In the genomic region with DNA sequence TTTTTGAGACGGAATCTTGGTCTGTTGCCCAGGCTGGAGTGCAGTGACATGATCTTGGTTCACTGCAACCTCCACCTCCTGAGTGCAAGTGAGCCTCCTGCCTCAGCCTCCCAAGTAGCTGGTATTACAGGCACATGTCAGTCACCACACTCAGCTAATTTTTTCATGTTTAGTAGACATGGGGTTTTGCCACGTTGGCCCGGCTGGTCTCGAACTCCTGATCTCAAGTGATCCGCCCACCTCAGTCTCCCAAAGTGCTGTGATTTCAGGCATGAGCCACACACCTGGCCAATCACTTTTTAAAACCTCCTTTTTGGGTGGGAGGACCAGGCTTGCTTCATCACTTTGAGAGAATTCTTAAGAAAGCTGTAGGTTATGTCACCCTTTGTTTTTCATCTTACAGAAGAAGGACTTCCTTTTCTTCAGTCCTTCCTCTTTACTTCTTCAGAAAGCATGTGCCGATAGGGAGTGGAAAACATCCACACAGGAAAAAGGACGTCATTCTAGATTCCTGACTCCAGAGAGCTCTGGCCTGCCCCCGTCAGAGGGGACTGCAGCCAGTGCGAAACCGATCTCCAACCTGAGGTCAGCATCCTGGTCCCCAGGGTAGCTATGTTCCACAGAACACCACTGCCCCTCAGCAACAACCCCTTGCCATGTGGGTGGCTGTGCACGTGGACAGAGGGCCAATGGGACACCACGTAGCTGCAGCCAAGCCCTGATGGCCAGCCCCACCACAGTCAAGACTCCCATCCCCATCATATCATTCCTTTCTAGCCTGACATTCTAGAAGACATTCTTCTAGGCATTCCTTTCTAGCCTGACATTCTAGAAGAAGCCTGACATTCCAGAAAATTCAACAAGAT, we compare ENCODE assay signal across 12 cellular contexts. TPM values are rescaled to one million over a fixed set of nuclear protein-coding genes. Genes with fewer than 3 reads are reported as not detected.
DNase-seq lines count a peak whose midpoint lies in the region; ATAC-seq and TF ChIP-seq lines count a peak whose summit lies in the region.
"Had no signal": no experiment of that assay in that cellular context is flagged by ENCODE, and none has a peak within 500 bp of the region (broad histone marks: within the 10 kb centered on the region; RNA-seq: fewer than 3 reads in every experiment).

No MANE protein-coding gene starts in this region.

- no peaks in the 10 kb centered on the region for H3K27me3 Mint-ChIP-seq in memory B cell
- H3K27me3 Mint-ChIP-seq: T-cell had no signal

- H3K9me3 Mint-ChIP-seq in memory B cell = no peaks in the 10 kb centered on the region
- H3K9me3 Mint-ChIP-seq: T-cell had no signal

- H3K4me3 ChIP-seq in brain microvascular endothelial cell (ENCODE audit: low read depth, low read length) (no peak overlapping the region), aorta (ENCODE audit: low read length in 2 of 2) (no peak overlapping the region)
- H3K4me3 ChIP-seq: coronary artery had no signal

- intact Hi-C loops in aorta (cut with DNase I) = no loop called here

- H3K27me3 ChIP-seq in brain microvascular endothelial cell (replicated peaks) = no peaks in the 10 kb centered on the region
- no peaks in the 10 kb centered on the region for H3K27me3 ChIP-seq in aorta (ENCODE audit: control insufficient read depth in 1 of 2, insufficient read depth in 2 of 2, low read length in 1 of 2)
- H3K27me3 ChIP-seq: BE2C had no signal

- in situ Hi-C loops in brain microvascular endothelial cell (cut with HindIII; ENCODE audit: low pct_ligation_motif_present, low sequenced_read_pairs) = no loop called here

- no peaks in the 10 kb centered on the region for H3K9me3 ChIP-seq in aorta (ENCODE audit: control insufficient read depth, low read length)
- H3K9me3 ChIP-seq: BE2C had no signal

- H3K27ac ChIP-seq in brain microvascular endothelial cell (no peak overlapping the region), aorta (ENCODE audit: low read depth in 1 of 2, low read length in 2 of 2) (no peak overlapping the region)

- ATAC-seq in memory B cell (ENCODE audit: low read depth) = no peak
- peak; percentile 50 for ATAC-seq in aorta (ENCODE audit: low FRiP score)
- no peak for ATAC-seq in GM21576 (IDR thresholded peaks at IDR 0.05; ENCODE audit: unreplicated experiment)

- H3K4me3 Mint-ChIP-seq in memory B cell = no peak overlapping the region
- H3K4me3 Mint-ChIP-seq: T-cell had no signal

- peak; percentile 16 to 22 for DNase-seq in stimulated activated CD4-positive, alpha-beta T cell treated with anti-CD3 and anti-CD28 coated beads, Interleukin-15, amount 100 ng/mL, for 48 hours (ENCODE audit: low read depth in 2 of 2)
- no peak for DNase-seq in stimulated activated CD4-positive, alpha-beta T cell treated with anti-CD3 and anti-CD28 coated beads, Interleukin-4, amount 100 ng/mL, for 4 hours
- DNase-seq in brain microvascular endothelial cell (peak; percentile 6), memory B cell (ENCODE audit: low spot score in 2 of 2) (no peak), aorta (peak in 1 of 2 donors; percentile 80), NCI-H187 treated with DMSO at 0.1 percent for 48 hours (lab: John Stamatoyannopoulos, UW) (no peak), globus pallidus (ENCODE audit: low spot score) (no peak)
- DNase-seq: BE2C, NCI-H510A had no signal

- no peaks in the 10 kb centered on the region for H3K36me3 ChIP-seq in brain microvascular endothelial cell (replicated peaks)
- H3K36me3 ChIP-seq in aorta (ENCODE audit: control insufficient read depth in 1 of 2, insufficient read depth in 2 of 2, low read length in 1 of 2) = no peaks in the 10 kb centered on the region
- H3K36me3 ChIP-seq: BE2C had no signal

- H3K4me1 Mint-ChIP-seq in memory B cell = peaks cover 20% of the 10 kb centered on the region

- no peak for TF ChIP-seq CTCF in brain microvascular endothelial cell (IDR thresholded peaks at IDR 0.05; ENCODE audit: low read depth, low read length, missing control alignments)

- peaks cover 19% of the 10 kb centered on the region for H3K36me3 Mint-ChIP-seq in memory B cell
- H3K36me3 Mint-ChIP-seq: T-cell had no signal

- H3K4me1 ChIP-seq in aorta (ENCODE audit: control insufficient read depth in 1 of 2, insufficient read depth in 2 of 2, low read length in 2 of 2) = no peaks in the 10 kb centered on the region
- H3K4me1 ChIP-seq: BE2C had no signal

- peak overlapping the region; percentile 26 for H3K27ac Mint-ChIP-seq in memory B cell

- 60 to 72% methylated on average over 12 of the region's 12 CpGs for WGBS in aorta, 2 donors

RNA-seq across cellular contexts. Expression of gene NCF2, which starts 21.9 kb away (rescaled TPM):
- total RNA-seq in aorta = 10 to 100 TPM; 17.0 to 28.0 TPM
- 10 to 100 TPM in 1 of 2 donors, 1 to 10 TPM in 1; 2.2 to 19.8 TPM for polyA plus RNA-seq in aorta

Comparison
In these comparisons a context has a peak if more than half of its experiments do, and no peak if none do; other contexts are left out.
1. DNase-seq: peak in stimulated activated CD4-positive, alpha-beta T cell treated with anti-CD3 and anti-CD28 coated beads, Interleukin-15, amount 100 ng/mL, for 48 hours (2 of 2) and brain microvascular endothelial cell (single experiment); none in stimulated activated CD4-positive, alpha-beta T cell treated with anti-CD3 and anti-CD28 coated beads, Interleukin-4, amount 100 ng/mL, for 4 hours (0 of 2), memory B cell (0 of 2), NCI-H187 treated with DMSO at 0.1 percent for 48 hours (single experiment) and globus pallidus (single experiment).